ENCODE assay signal across 10 cellular contexts in the genomic region with DNA sequence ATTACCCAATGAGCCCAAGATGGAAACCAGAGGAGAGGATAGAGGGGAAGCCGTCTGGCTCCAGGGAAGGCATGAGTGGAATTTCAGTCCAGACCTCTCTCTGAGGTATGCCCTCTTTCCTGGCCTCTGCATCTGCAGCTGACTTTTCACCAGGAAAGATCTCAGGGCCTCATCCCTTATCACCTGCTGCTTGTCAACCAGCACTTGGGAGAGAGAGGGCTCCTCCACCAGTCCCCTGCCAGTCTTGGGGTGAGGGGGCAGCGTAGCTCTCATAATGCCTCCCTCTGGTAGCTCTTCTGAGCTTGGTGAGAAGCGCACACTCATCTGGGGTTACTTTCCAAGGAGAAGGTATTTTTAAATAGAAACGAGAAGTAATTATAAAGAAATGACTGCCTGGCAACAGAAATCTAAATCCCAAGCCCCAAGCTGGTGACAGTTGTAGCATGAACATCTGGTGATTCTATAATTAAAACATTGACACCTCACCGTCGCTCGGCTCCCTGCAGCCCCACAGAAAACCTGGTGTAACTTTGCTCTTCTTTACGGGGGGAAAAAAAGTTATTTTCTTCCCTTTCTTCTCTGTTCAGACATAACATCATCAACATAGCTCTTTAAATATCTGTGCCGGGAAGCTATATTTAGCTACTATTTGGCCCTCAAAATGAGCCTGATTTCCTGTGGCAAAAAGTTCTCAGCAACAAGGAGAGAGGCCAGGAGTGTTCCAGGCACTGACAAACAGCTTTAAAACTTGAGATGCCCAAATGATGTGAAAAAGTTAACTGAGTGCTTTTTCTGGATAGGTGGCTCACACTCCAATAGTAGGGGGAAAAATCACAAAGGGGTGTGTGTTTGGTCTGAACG. TPM values are rescaled to one million over a fixed set of nuclear protein-coding genes. Genes with fewer than 3 reads are reported as not detected.
A peak's percentile ranks its signal among the peaks of the same experiment; 100 is the strongest.
DNase-seq lines count a peak whose midpoint lies in the region; ATAC-seq and TF ChIP-seq lines count a peak whose summit lies in the region.
"Had no signal": no experiment of that assay in that cellular context is flagged by ENCODE, and none has a peak within 500 bp of the region (broad histone marks: within the 10 kb centered on the region; RNA-seq: fewer than 3 reads in every experiment).

No MANE protein-coding gene starts in this region.

- no peak for ATAC-seq in HG02840 (IDR thresholded peaks at IDR 0.05; ENCODE audit: low FRiP score, unreplicated experiment)

- H2AFZ ChIP-seq in hepatocyte: no peak overlapping the region
- no peak overlapping the region for H2AFZ ChIP-seq in mammary epithelial cell (ENCODE audit: low read depth, low read length)

- WGBS in hepatocyte (ENCODE audit: low lambda C conversion rate, missing lambda C conversion rate): 56% methylated on average over 10 of the region's 10 CpGs
- WGBS in mammary epithelial cell (ENCODE audit: low coverage, missing lambda C conversion rate): 71% methylated on average over 10 of the region's 10 CpGs

- H3K9me3 ChIP-seq in adipocyte (ENCODE audit: control insufficient read depth, low read length): peaks cover 15% of the 10 kb centered on the region
- H3K9me3 ChIP-seq in hepatocyte (ENCODE audit: low read depth): peaks cover 6% of the 10 kb centered on the region
- H3K9me3 ChIP-seq in subcutaneous abdominal adipose tissue (ENCODE audit: control insufficient read depth in 5 of 5, low read length in 5 of 5): peaks cover 0 to 13% (median 4%) of the 10 kb centered on the region in 5 donors
- peaks cover 6% of the 10 kb centered on the region for H3K9me3 ChIP-seq in mammary epithelial cell (replicated peaks; ENCODE audit: insufficient read depth, low read length)

- H3K9me2 ChIP-seq in hepatocyte (replicated peaks; ENCODE audit: insufficient read depth): no peaks in the 10 kb centered on the region

- H3K79me2 ChIP-seq in hepatocyte (no peaks in the 10 kb centered on the region), mammary epithelial cell (ENCODE audit: insufficient read depth, low read length) (no peaks in the 10 kb centered on the region)

- H3K4me1 ChIP-seq in adipocyte (ENCODE audit: control insufficient read depth, insufficient read depth, low read length): peaks cover 29% of the 10 kb centered on the region
- peaks cover 18% of the 10 kb centered on the region for H3K4me1 ChIP-seq in hepatocyte (ENCODE audit: insufficient read depth)
- peaks cover 2 to 29% (median 25%) of the 10 kb centered on the region in 5 donors for H3K4me1 ChIP-seq in subcutaneous abdominal adipose tissue (ENCODE audit: control insufficient read depth in 5 of 5, insufficient read depth in 5 of 5, low read length in 5 of 5)
- H3K4me1 ChIP-seq in mammary epithelial cell (ENCODE audit: insufficient read depth, low read length): no peaks in the 10 kb centered on the region

- in situ Hi-C loops in mammary epithelial cell (cut with MboI; ENCODE audit: low sequenced_read_pairs in 2 of 2): no loop called here

- dilution Hi-C loops in mammary epithelial cell (cut with HindIII; ENCODE audit: low sequenced_read_pairs): no loop called here

- H3K36me3 ChIP-seq in adipocyte (ENCODE audit: control insufficient read depth, insufficient read depth, low read length, severe bottlenecking): no peaks in the 10 kb centered on the region
- H3K36me3 ChIP-seq in hepatocyte (replicated peaks; ENCODE audit: insufficient read depth, low read depth): no peaks in the 10 kb centered on the region
- no peaks in the 10 kb centered on the region for H3K36me3 ChIP-seq in subcutaneous abdominal adipose tissue (ENCODE audit: control insufficient read depth in 5 of 5, insufficient read depth in 5 of 5, low read length in 5 of 5)
- peaks cover 1% of the 10 kb centered on the region for H3K36me3 ChIP-seq in mammary epithelial cell (ENCODE audit: insufficient read depth, low read length)

- DNase-seq in Kasumi-1 (lab: John Stamatoyannopoulos, UW) (peak; percentile 69 to 73), adipocyte (ENCODE audit: low read depth) (peak; percentile 30), hepatocyte (ENCODE audit: low spot score) (no peak), cerebellar nuclear complex (lab: John Stamatoyannopoulos, UW) (no peak), mammary epithelial cell (no peak)
- DNase-seq in activated CD8-positive, alpha-beta memory T cell treated with anti-CD3 and anti-CD28 coated beads, Interleukin-2, amount 50 U/mL, for 4 hours: no peak
- DNase-seq: activated CD4-positive, alpha-beta T cell treated with anti-CD3 and anti-CD28 coated beads for 1 hour; NCI-H446 treated with DMSO at 0.1 percent for 48 hours had no signal

- no TSS peak for BruUV-seq in mammary epithelial cell (replicated peaks; lab: Mats Ljungman, UMichigan)

- H3K4me3 ChIP-seq in adipocyte (ENCODE audit: low read length) (peak overlapping the region; percentile 7), hepatocyte (no peak overlapping the region), subcutaneous abdominal adipose tissue (ENCODE audit: low read depth in 1 of 5, low read length in 5 of 5) (no peak overlapping the region), mammary epithelial cell (replicated peaks in 1 of 3; ENCODE audit: insufficient read depth in 1 of 3, low read depth in 2 of 3, low read length in 3 of 3) (no peak overlapping the region)

- CTCF ChIA-PET in mammary epithelial cell (lab: Charles Lee; ENCODE audit: low non-redundant PET): no interaction called here

- intact Hi-C loops in mammary epithelial cell (cut with micrococcal nuclease): loop anchor here (5.0 kb wide), 1 partner anchor 35 kb away; no protein-coding TSS in a partner anchor

- H4K20me1 ChIP-seq in hepatocyte (ENCODE audit: insufficient read depth, poor library complexity, severe bottlenecking) (no peaks in the 10 kb centered on the region), mammary epithelial cell (ENCODE audit: insufficient read depth, low read length) (no peaks in the 10 kb centered on the region)

- peak overlapping the region; percentile 59 for H3K4me2 ChIP-seq in hepatocyte
- no peak overlapping the region for H3K4me2 ChIP-seq in mammary epithelial cell (ENCODE audit: insufficient read depth, low read depth, low read length)

- H3K27me3 ChIP-seq in adipocyte (replicated peaks; ENCODE audit: control insufficient read depth, insufficient read depth, low read length): no peaks in the 10 kb centered on the region
- no peaks in the 10 kb centered on the region for H3K27me3 ChIP-seq in hepatocyte
- no peaks in the 10 kb centered on the region for H3K27me3 ChIP-seq in subcutaneous abdominal adipose tissue (ENCODE audit: control insufficient read depth in 5 of 5, insufficient read depth in 4 of 5, low read length in 5 of 5)
- H3K27me3 ChIP-seq in mammary epithelial cell (ENCODE audit: insufficient read depth, low read length): no peaks in the 10 kb centered on the region

- TF ChIP-seq CTCF in hepatocyte (IDR thresholded peaks at IDR 0.05; ENCODE audit: poor library complexity) (no peak), mammary epithelial cell (conservative IDR thresholded peaks at IDR 0.05 in 1 of 2, IDR thresholded peaks at IDR 0.05 in 1 of 2; ENCODE audit: extremely low read depth in 1 of 2, insufficient read depth in 1 of 2, low read depth in 1 of 2, low read length in 2 of 2) (no peak)

- H3K27ac ChIP-seq in hepatocyte: peak overlapping the region; percentile 85
- H3K27ac ChIP-seq in subcutaneous abdominal adipose tissue (ENCODE audit: low read depth, low read length): peak overlapping the region; percentile 28
- no peak overlapping the region for H3K27ac ChIP-seq in mammary epithelial cell (ENCODE audit: insufficient read depth, low read depth, low read length)

- H3K9ac ChIP-seq in adipocyte (ENCODE audit: low read length) (no peak overlapping the region), subcutaneous abdominal adipose tissue (ENCODE audit: low read length in 5 of 5) (peak overlapping the region in 2 of 5 donors; percentile 1 to 11), mammary epithelial cell (ENCODE audit: insufficient read depth, low read length) (no peak overlapping the region)

RNA-seq across cellular contexts. Expression of gene HIP1, which starts 26.9 kb away (rescaled TPM):
- total RNA-seq in hepatocyte (9.3 and 14.5 TPM in 2 replicates), mammary epithelial cell (1 to 10 TPM; 5.2 to 9.0 TPM)
- polyA plus RNA-seq in hepatocyte (7.4 and 8.3 TPM in 2 replicates), mammary epithelial cell (7.3 TPM)
- 14.8 TPM for polyA minus RNA-seq in mammary epithelial cell

Comparison
In these comparisons a context has a peak if more than half of its experiments do, and no peak if none do; other contexts are left out.
1. DNase-seq: peak in Kasumi-1 (2 of 2) and adipocyte (single experiment); none in hepatocyte (single experiment), activated CD8-positive, alpha-beta memory T cell treated with anti-CD3 and anti-CD28 coated beads, Interleukin-2, amount 50 U/mL, for 4 hours (single experiment), cerebellar nuclear complex (0 of 2) and mammary epithelial cell (single experiment).